12 cellular contexts compared by ENCODE assay signal in the genomic region with DNA sequence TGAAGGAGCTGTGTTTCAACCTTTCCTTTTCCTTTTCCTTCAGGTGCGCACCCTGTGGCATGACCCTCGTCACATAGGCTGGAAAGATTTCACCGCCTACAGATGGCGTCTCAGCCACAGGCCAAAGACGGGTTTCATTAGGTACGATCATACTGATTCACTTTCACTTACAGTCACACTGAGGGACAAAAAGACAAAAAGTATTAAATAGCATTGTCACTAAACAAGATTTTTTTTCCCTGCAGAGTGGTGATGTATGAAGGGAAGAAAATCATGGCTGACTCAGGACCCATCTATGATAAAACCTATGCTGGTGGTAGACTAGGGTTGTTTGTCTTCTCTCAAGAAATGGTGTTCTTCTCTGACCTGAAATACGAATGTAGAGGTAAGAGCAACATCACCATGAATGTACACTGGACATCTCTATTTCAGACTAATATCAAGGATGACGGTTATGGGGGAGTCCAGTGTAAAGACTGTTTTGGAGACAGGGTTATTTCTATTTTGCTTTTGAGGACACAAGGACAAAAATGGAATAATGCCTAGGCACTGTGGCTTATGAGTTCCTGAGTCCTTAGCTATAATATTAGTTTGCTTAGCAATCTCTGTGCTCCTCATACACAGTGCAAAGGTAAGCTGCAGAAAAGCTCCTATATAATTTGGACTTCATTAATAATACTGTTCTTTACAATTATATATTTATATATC. TPM values are rescaled to one million over a fixed set of nuclear protein-coding genes. Genes with fewer than 3 reads are reported as not detected.
DNase-seq lines count a peak whose midpoint lies in the region; ATAC-seq and TF ChIP-seq lines count a peak whose summit lies in the region.
"Had no signal": no experiment of that assay in that cellular context is flagged by ENCODE, and none has a peak within 500 bp of the region (broad histone marks: within the 10 kb centered on the region; RNA-seq: fewer than 3 reads in every experiment).

No MANE protein-coding gene starts in this region.

- H3K4me3 Mint-ChIP-seq in activated naive CD4-positive, alpha-beta T cell treated with anti-CD3 and anti-CD28 coated beads for 36 hours = no peak overlapping the region
- no peak overlapping the region for H3K4me3 Mint-ChIP-seq in activated naive CD4-positive, alpha-beta T cell treated with anti-CD3 and anti-CD28 coated beads, Interleukin-2, amount 10 ng/mL, durations not matched to agents 7 days and 5 days
- H3K4me3 Mint-ChIP-seq in stimulated activated naive CD8-positive, alpha-beta T cell treated with anti-CD3 and anti-CD28 coated beads, Interleukin-15, Interleukin-2, amounts not matched to agents 100 ng/mL and 50 ng/mL, for 24 hours = peak overlapping the region; percentile 35

- CTCF ChIA-PET in activated naive CD4-positive, alpha-beta T cell treated with anti-CD3 and anti-CD28 coated beads for 36 hours (lab: Charles Lee) = interaction anchor here (0.8 to 1.6 kb wide), 2 partner anchors 93 to 887 kb away, joined by 3 read pairs; no protein-coding TSS in a partner anchor
- CTCF ChIA-PET in activated naive CD4-positive, alpha-beta T cell treated with anti-CD3 and anti-CD28 coated beads, Interleukin-2, amount 10 ng/mL, durations not matched to agents 7 days and 5 days (lab: Charles Lee) = interaction anchor here (0.6 to 2.4 kb wide), 12 partner anchors 11 to 175 kb away, joined by 3 to 9 read pairs (median 4); no protein-coding TSS in a partner anchor

- H3K27ac ChIP-seq in fibroblast of lung (ENCODE audit: insufficient read depth, low read length) = no peak overlapping the region
- H3K27ac ChIP-seq: BLaER1 treated with 17β-estradiol and CSF1 and Interleukin-3, amounts not matched to agents 10 nM and 100 nM had no signal

- peaks cover 7% of the 10 kb centered on the region for H4K20me1 ChIP-seq in fibroblast of lung (ENCODE audit: control insufficient read depth, extremely low read depth, insufficient read depth, low read length)
- H4K20me1 ChIP-seq: BLaER1 treated with 17β-estradiol and CSF1 and Interleukin-3, amounts not matched to agents 10 nM and 100 nM had no signal

- peaks cover 2% of the 10 kb centered on the region for H3K27me3 Mint-ChIP-seq in activated naive CD4-positive, alpha-beta T cell treated with anti-CD3 and anti-CD28 coated beads for 36 hours (ENCODE audit: low read depth)
- H3K27me3 Mint-ChIP-seq in activated naive CD4-positive, alpha-beta T cell treated with anti-CD3 and anti-CD28 coated beads, Interleukin-2, amount 10 ng/mL, durations not matched to agents 7 days and 5 days = peaks cover 25% of the 10 kb centered on the region
- H3K27me3 Mint-ChIP-seq in stimulated activated naive CD8-positive, alpha-beta T cell treated with anti-CD3 and anti-CD28 coated beads, Interleukin-15, Interleukin-2, amounts not matched to agents 100 ng/mL and 50 ng/mL, for 24 hours = no peaks in the 10 kb centered on the region

- intact Hi-C loops in activated naive CD4-positive, alpha-beta T cell treated with anti-CD3 and anti-CD28 coated beads for 36 hours (cut with micrococcal nuclease) = no loop called here

- no peak overlapping the region for H2AFZ ChIP-seq in fibroblast of lung (ENCODE audit: low read length)

- H3K27me3 ChIP-seq in fibroblast of lung (ENCODE audit: control insufficient read depth, insufficient read depth, low read length) = no peaks in the 10 kb centered on the region
- H3K27me3 ChIP-seq: BLaER1 treated with 17β-estradiol and CSF1 and Interleukin-3, amounts not matched to agents 10 nM and 100 nM had no signal

- peak; percentile 18 for DNase-seq in activated naive CD4-positive, alpha-beta T cell treated with anti-CD3 and anti-CD28 coated beads for 36 hours
- DNase-seq in activated naive CD4-positive, alpha-beta T cell treated with anti-CD3 and anti-CD28 coated beads, Interleukin-2, amount 10 ng/mL, durations not matched to agents 7 days and 5 days = no peak
- DNase-seq in activated CD4-positive, alpha-beta T cell treated with anti-CD3 and anti-CD28 coated beads, Interleukin-2, amount 50 U/mL, for 4 hours = peak; percentile 20 to 27
- DNase-seq in fibroblast of lung (ENCODE audit: low read depth in 2 of 2) (peak; percentile 8 to 12), UCSD-AML1 (lab: John Stamatoyannopoulos, UW; ENCODE audit: unreplicated experiment) (no peak), NOMO-1 treated with DMSO at 0.1 percent for 48 hours (lab: John Stamatoyannopoulos, UW; ENCODE audit: unreplicated experiment) (no peak)
- DNase-seq: head of caudate nucleus, RPMI8226 had no signal

- peaks cover 32% of the 10 kb centered on the region for H3K36me3 ChIP-seq in fibroblast of lung (ENCODE audit: control insufficient read depth, insufficient read depth, low read length)

- no peak overlapping the region for H3K4me2 ChIP-seq in fibroblast of lung (ENCODE audit: extremely low read depth, insufficient read depth, low read length)
- H3K4me2 ChIP-seq: BLaER1 treated with 17β-estradiol and CSF1 and Interleukin-3, amounts not matched to agents 10 nM and 100 nM had no signal

- no peak overlapping the region for H3K27ac Mint-ChIP-seq in activated naive CD4-positive, alpha-beta T cell treated with anti-CD3 and anti-CD28 coated beads for 36 hours
- no peak overlapping the region for H3K27ac Mint-ChIP-seq in activated naive CD4-positive, alpha-beta T cell treated with anti-CD3 and anti-CD28 coated beads, Interleukin-2, amount 10 ng/mL, durations not matched to agents 7 days and 5 days
- no peak overlapping the region for H3K27ac Mint-ChIP-seq in stimulated activated naive CD8-positive, alpha-beta T cell treated with anti-CD3 and anti-CD28 coated beads, Interleukin-15, Interleukin-2, amounts not matched to agents 100 ng/mL and 50 ng/mL, for 24 hours

- H3K9me3 Mint-ChIP-seq in activated naive CD4-positive, alpha-beta T cell treated with anti-CD3 and anti-CD28 coated beads for 36 hours = no peaks in the 10 kb centered on the region
- H3K9me3 Mint-ChIP-seq in activated naive CD4-positive, alpha-beta T cell treated with anti-CD3 and anti-CD28 coated beads, Interleukin-2, amount 10 ng/mL, durations not matched to agents 7 days and 5 days = no peaks in the 10 kb centered on the region
- no peaks in the 10 kb centered on the region for H3K9me3 Mint-ChIP-seq in stimulated activated naive CD8-positive, alpha-beta T cell treated with anti-CD3 and anti-CD28 coated beads, Interleukin-15, Interleukin-2, amounts not matched to agents 100 ng/mL and 50 ng/mL, for 24 hours

- no peaks in the 10 kb centered on the region for H3K4me1 Mint-ChIP-seq in activated naive CD4-positive, alpha-beta T cell treated with anti-CD3 and anti-CD28 coated beads for 36 hours (ENCODE audit: low read depth)
- no peaks in the 10 kb centered on the region for H3K4me1 Mint-ChIP-seq in activated naive CD4-positive, alpha-beta T cell treated with anti-CD3 and anti-CD28 coated beads, Interleukin-2, amount 10 ng/mL, durations not matched to agents 7 days and 5 days
- peaks cover 8% of the 10 kb centered on the region for H3K4me1 Mint-ChIP-seq in stimulated activated naive CD8-positive, alpha-beta T cell treated with anti-CD3 and anti-CD28 coated beads, Interleukin-15, Interleukin-2, amounts not matched to agents 100 ng/mL and 50 ng/mL, for 24 hours (ENCODE audit: low read depth)

- H3K36me3 Mint-ChIP-seq in activated naive CD4-positive, alpha-beta T cell treated with anti-CD3 and anti-CD28 coated beads for 36 hours (ENCODE audit: low read depth) = no peaks in the 10 kb centered on the region
- no peaks in the 10 kb centered on the region for H3K36me3 Mint-ChIP-seq in activated naive CD4-positive, alpha-beta T cell treated with anti-CD3 and anti-CD28 coated beads, Interleukin-2, amount 10 ng/mL, durations not matched to agents 7 days and 5 days
- peaks cover 4% of the 10 kb centered on the region for H3K36me3 Mint-ChIP-seq in stimulated activated naive CD8-positive, alpha-beta T cell treated with anti-CD3 and anti-CD28 coated beads, Interleukin-15, Interleukin-2, amounts not matched to agents 100 ng/mL and 50 ng/mL, for 24 hours (ENCODE audit: low read depth)

- no peak for TF ChIP-seq CTCF in fibroblast of lung (conservative IDR thresholded peaks at IDR 0.05 in 1 of 2, IDR thresholded peaks at IDR 0.05 in 1 of 2; ENCODE audit: low read depth in 1 of 2, low read length in 2 of 2)

- peaks cover 3% of the 10 kb centered on the region for H3K4me1 ChIP-seq in fibroblast of lung (ENCODE audit: control insufficient read depth, extremely low read depth, insufficient read depth, low read length)

- no peak overlapping the region for H3K9ac ChIP-seq in fibroblast of lung (ENCODE audit: insufficient read depth, low read length)
- H3K9ac ChIP-seq: BLaER1 treated with 17β-estradiol and CSF1 and Interleukin-3, amounts not matched to agents 10 nM and 100 nM had no signal

- peak overlapping the region in 1 of 4 experiments; percentile 21 for H3K4me3 ChIP-seq in fibroblast of lung (replicated peaks in 1 of 4; ENCODE audit: control extremely low read depth in 1 of 4, insufficient read depth in 1 of 4, low read depth in 3 of 4, low read length in 4 of 4)
- H3K4me3 ChIP-seq: BLaER1 treated with 17β-estradiol and CSF1 and Interleukin-3, amounts not matched to agents 10 nM and 100 nM had no signal

- H3K9me3 ChIP-seq in fibroblast of lung (ENCODE audit: control insufficient read depth, insufficient read depth, low read depth, low read length) = no peaks in the 10 kb centered on the region
- H3K9me3 ChIP-seq: BLaER1 treated with 17β-estradiol and CSF1 and Interleukin-3, amounts not matched to agents 10 nM and 100 nM had no signal

- no peak for ATAC-seq in HG03439 (IDR thresholded peaks at IDR 0.05; ENCODE audit: unreplicated experiment)
- ATAC-seq: sciatic nerve had no signal

- H3K79me2 ChIP-seq in fibroblast of lung (ENCODE audit: control insufficient read depth, insufficient read depth, low read length) = peaks cover 1% of the 10 kb centered on the region

RNA-seq across cellular contexts. Expression of a gene that starts 13.3 kb away (rescaled TPM):
- under 1 TPM; 0.02 to 0.20 TPM for total RNA-seq in activated naive CD4-positive, alpha-beta T cell treated with anti-CD3 and anti-CD28 coated beads for 36 hours
- total RNA-seq in fibroblast of lung = 631 and 1,745 TPM in 2 replicates
- polyA plus RNA-seq in fibroblast of lung = 533 and 1,512 TPM in 2 replicates
- 619 and 1,936 TPM in 2 replicates for polyA plus RNA-seq in fibroblast of lung (2012)
- polyA minus RNA-seq in fibroblast of lung (ENCODE audit: low replicate concordance) = 5,982 and 9,421 TPM in 2 replicates

Comparison
In these comparisons a context has a peak if more than half of its experiments do, and no peak if none do; other contexts are left out.
1. DNase-seq: peak in activated naive CD4-positive, alpha-beta T cell treated with anti-CD3 and anti-CD28 coated beads for 36 hours (single experiment), activated CD4-positive, alpha-beta T cell treated with anti-CD3 and anti-CD28 coated beads, Interleukin-2, amount 50 U/mL, for 4 hours (2 of 2) and fibroblast of lung (2 of 2); none in activated naive CD4-positive, alpha-beta T cell treated with anti-CD3 and anti-CD28 coated beads, Interleukin-2, amount 10 ng/mL, durations not matched to agents 7 days and 5 days (single experiment), UCSD-AML1 (single experiment) and NOMO-1 treated with DMSO at 0.1 percent for 48 hours (single experiment).
2. RNA of a gene that starts 13.3 kb away (total RNA-seq): 631 to 1,745 TPM in fibroblast of lung; 0.02 to 0.20 TPM in activated naive CD4-positive, alpha-beta T cell treated with anti-CD3 and anti-CD28 coated beads for 36 hours; every median in the first group is over 100 times any median in the second.